In genomic region chr18:9612989-9613388, GRCh38 we compare ENCODE assay signal across 8 cellular contexts. TPM values are rescaled to one million over a fixed set of nuclear protein-coding genes. Genes with fewer than 3 reads are reported as not detected.
DNase-seq lines count a peak whose midpoint lies in the region; TF ChIP-seq lines count a peak whose summit lies in the region.

No MANE protein-coding gene starts in this region.

- H3K27me3 ChIP-seq in WERI-Rb-1 (ENCODE audit: insufficient read depth, low read depth, severe bottlenecking) (no peaks in the 10 kb centered on the region), hepatocyte (no peaks in the 10 kb centered on the region), stomach (no peaks in the 10 kb centered on the region)

- no peak for TF ChIP-seq POLR2A in stomach (IDR thresholded peaks at IDR 0.05)

- intact Hi-C loops in stomach (cut with DNase I; ENCODE audit: low total_unique reads) = no loop called here

- H3K79me2 ChIP-seq in hepatocyte = peaks cover 62% of the 10 kb centered on the region

- H3K4me1 ChIP-seq in hepatocyte (ENCODE audit: insufficient read depth) (peaks cover 22% of the 10 kb centered on the region), stomach (peaks cover 24 to 69% (median 52%) of the 10 kb centered on the region in 4 donors)

- H3K9me2 ChIP-seq in hepatocyte (replicated peaks; ENCODE audit: insufficient read depth) = no peaks in the 10 kb centered on the region

- no peak overlapping the region for H2AFZ ChIP-seq in hepatocyte

- H4K20me1 ChIP-seq in hepatocyte (ENCODE audit: insufficient read depth, poor library complexity, severe bottlenecking) = peaks cover 39% of the 10 kb centered on the region

- H3K4me2 ChIP-seq in hepatocyte = peak overlapping the region; percentile 73

- no peak for TF ChIP-seq EP300 in stomach (IDR thresholded peaks at IDR 0.05)

- H3K36me3 ChIP-seq in WERI-Rb-1 (peaks cover 13% of the 10 kb centered on the region), hepatocyte (replicated peaks; ENCODE audit: insufficient read depth, low read depth) (no peaks in the 10 kb centered on the region), stomach (peaks cover 0 to 12% (median 7%) of the 10 kb centered on the region in 4 donors)

- H3K27ac ChIP-seq in WERI-Rb-1 = no peak overlapping the region
- peak overlapping the region; percentile 99 for H3K27ac ChIP-seq in hepatocyte
- peak overlapping the region in 4 of 5 donors; percentile 93 to 99 (median 96) for H3K27ac ChIP-seq in stomach

- 49% methylated on average over 4 of the region's 4 CpGs for WGBS in hepatocyte (ENCODE audit: low lambda C conversion rate, missing lambda C conversion rate)
- WGBS in stomach, 5 donors = 18 to 26% (median 20%) methylated on average over 4 of the region's 4 CpGs

- peak; percentile 0 for DNase-seq in NCI-H526 treated with DMSO at 0.1 percent for 48 hours (lab: John Stamatoyannopoulos, UW)
- no peak for DNase-seq in NCI-H526 (lab: John Stamatoyannopoulos, UW)
- no peak for DNase-seq in WERI-Rb-1
- no peak for DNase-seq in hepatocyte (ENCODE audit: low spot score)
- DNase-seq in stomach = no peak
- no peak for DNase-seq in OCI-M2 (lab: John Stamatoyannopoulos, UW; ENCODE audit: unreplicated experiment)
- no peak for DNase-seq in occipital lobe (lab: John Stamatoyannopoulos, UW)
- DNase-seq in C1 segment of cervical spinal cord (lab: John Stamatoyannopoulos, UW) = no peak

- no peak for TF ChIP-seq CTCF in WERI-Rb-1 (IDR thresholded peaks at IDR 0.05; ENCODE audit: low read depth, low read length)
- TF ChIP-seq CTCF in hepatocyte (IDR thresholded peaks at IDR 0.05; ENCODE audit: poor library complexity) = no peak
- TF ChIP-seq CTCF in stomach (IDR thresholded peaks at IDR 0.05) = no peak

- H3K9me3 ChIP-seq in WERI-Rb-1 (ENCODE audit: severe bottlenecking) (no peaks in the 10 kb centered on the region), hepatocyte (ENCODE audit: low read depth) (no peaks in the 10 kb centered on the region), stomach (no peaks in the 10 kb centered on the region)

- H3K4me3 ChIP-seq in WERI-Rb-1 (ENCODE audit: low read depth, low read length) (peak overlapping the region; percentile 95), hepatocyte (peak overlapping the region; percentile 71), stomach (peak overlapping the region; percentile 63 to 86 (median 74))

RNA-seq across cellular contexts. Expression of gene PPP4R1, which starts 1.4 kb away (rescaled TPM):
- total RNA-seq in hepatocyte (91.0 and 93.6 TPM in 2 replicates), stomach (100 to 1,000 TPM in 3 of 5 donors, 10 to 100 TPM in 2; 32.1 to 372 (median 133) TPM), occipital lobe (149 TPM)
- polyA plus RNA-seq in hepatocyte (34.5 and 45.0 TPM in 2 replicates), stomach (10 to 100 TPM; 25.9 to 40.8 (median 28.9) TPM)
